ENCODE assay signal across 8 cellular contexts in genomic region chr15:55993804-55994539, GRCh38. TPM values are rescaled to one million over a fixed set of nuclear protein-coding genes. Genes with fewer than 3 reads are reported as not detected.
A peak's percentile ranks its signal among the peaks of the same experiment; 100 is the strongest.
DNase-seq lines count a peak whose midpoint lies in the region; ATAC-seq and TF ChIP-seq lines count a peak whose summit lies in the region.

No MANE protein-coding gene starts in this region.

- no peaks in the 10 kb centered on the region for H3K27me3 ChIP-seq in A673 (replicated peaks; ENCODE audit: insufficient read depth, low read depth, low read length, poor library complexity)
- no peaks in the 10 kb centered on the region for H3K27me3 ChIP-seq in prostate gland (replicated peaks; ENCODE audit: insufficient read depth)

- BruUV-seq in A673 (replicated peaks; lab: Mats Ljungman, UMichigan): no TSS peak

- CTCF ChIA-PET in A673 (lab: Charles Lee): no interaction called here

- H3K27ac ChIP-seq in A673 (ENCODE audit: low read depth, low read length, poor library complexity, severe bottlenecking) (peak overlapping the region; percentile 89), prostate gland (peak overlapping the region; percentile 89 to 93)

- no peak overlapping the region for H3K27ac Mint-ChIP-seq in activated naive CD8-positive, alpha-beta T cell treated with anti-CD3 and anti-CD28 coated beads, Interleukin-2, amount 10 ng/mL, durations not matched to agents 7 days and 5 days

- no peak for TF ChIP-seq POLR2A in prostate gland (IDR thresholded peaks at IDR 0.05)

- H3K9me3 ChIP-seq in A673 (ENCODE audit: low read depth, low read length, poor library complexity, severe bottlenecking) (no peaks in the 10 kb centered on the region), prostate gland (no peaks in the 10 kb centered on the region)

- no peak for ATAC-seq in activated naive CD8-positive, alpha-beta T cell treated with anti-CD3 and anti-CD28 coated beads, Interleukin-2, amount 10 ng/mL, durations not matched to agents 7 days and 5 days (ENCODE audit: low read depth)
- ATAC-seq in left ventricle myocardium superior: peak; percentile 5

- H3K4me1 Mint-ChIP-seq in activated naive CD8-positive, alpha-beta T cell treated with anti-CD3 and anti-CD28 coated beads, Interleukin-2, amount 10 ng/mL, durations not matched to agents 7 days and 5 days: peaks cover 16% of the 10 kb centered on the region

- DNase-seq in A673 (ENCODE audit: low spot score) (peak; percentile 64), GM12864 (ENCODE audit: low read depth) (no peak), NAMALWA (ENCODE audit: low spot score) (peak; percentile 8), left ventricle myocardium superior (no peak), prostate gland (ENCODE audit: low spot score) (no peak), NOMO-1 treated with DMSO at 0.1 percent for 48 hours (lab: John Stamatoyannopoulos, UW; ENCODE audit: unreplicated experiment) (no peak), GOT3 (lab: John Stamatoyannopoulos, UW) (no peak)
- no peak for DNase-seq in activated naive CD8-positive, alpha-beta T cell treated with anti-CD3 and anti-CD28 coated beads, Interleukin-2, amount 10 ng/mL, durations not matched to agents 7 days and 5 days

- WGBS in prostate gland: 3% methylated on average over 19 of the region's 41 CpGs

- peaks cover 42% of the 10 kb centered on the region for H3K27me3 Mint-ChIP-seq in activated naive CD8-positive, alpha-beta T cell treated with anti-CD3 and anti-CD28 coated beads, Interleukin-2, amount 10 ng/mL, durations not matched to agents 7 days and 5 days

- POLR2A ChIA-PET in A673 (lab: Charles Lee; ENCODE audit: low non-redundant PET): no interaction called here
- POLR2A ChIA-PET in activated naive CD8-positive, alpha-beta T cell treated with anti-CD3 and anti-CD28 coated beads, Interleukin-2, amount 10 ng/mL, durations not matched to agents 7 days and 5 days (lab: Charles Lee): interaction anchor here (1.2 kb wide), 1 partner anchor 251 kb away, joined by 3 read pairs; no protein-coding TSS in a partner anchor

- H3K36me3 ChIP-seq in A673 (ENCODE audit: insufficient read depth, low read length, poor library complexity, severe bottlenecking) (no peaks in the 10 kb centered on the region), prostate gland (no peaks in the 10 kb centered on the region)

- no peak for TF ChIP-seq CTCF in A673 (conservative IDR thresholded peaks at IDR 0.05; ENCODE audit: low read depth, low read length)
- TF ChIP-seq CTCF in GM12864 (IDR thresholded peaks at IDR 0.05; ENCODE audit: low read depth, low read length, missing control alignments): no peak
- no peak for TF ChIP-seq CTCF in prostate gland (IDR thresholded peaks at IDR 0.05)

- intact Hi-C loops in A673 (cut with micrococcal nuclease; ENCODE audit: unreplicated experiment) (loop anchor here (5.0 kb wide), 3 partner anchors 48 to 248 kb away; partner anchors contain the start of gene RFX7), left ventricle myocardium superior (cut with micrococcal nuclease) (no loop called here), prostate gland (cut with DNase I) (loop anchor here (5.0 to 10.0 kb wide), 3 partner anchors 58 to 253 kb away; no protein-coding TSS in a partner anchor)

- H3K4me3 ChIP-seq in A673 (ENCODE audit: low read depth, low read length, poor library complexity, severe bottlenecking): peak overlapping the region; percentile 92
- peak overlapping the region; percentile 75 for H3K4me3 ChIP-seq in GM12864 (ENCODE audit: low read depth, low read length)
- peak overlapping the region; percentile 75 to 93 for H3K4me3 ChIP-seq in prostate gland

- H3K36me3 Mint-ChIP-seq in activated naive CD8-positive, alpha-beta T cell treated with anti-CD3 and anti-CD28 coated beads, Interleukin-2, amount 10 ng/mL, durations not matched to agents 7 days and 5 days: peaks cover 2% of the 10 kb centered on the region

- H3K4me1 ChIP-seq in A673 (ENCODE audit: insufficient read depth, low read length, poor library complexity, severe bottlenecking): peaks cover 17% of the 10 kb centered on the region
- H3K4me1 ChIP-seq in prostate gland (replicated peaks): no peaks in the 10 kb centered on the region

- H3K4me3 Mint-ChIP-seq in activated naive CD8-positive, alpha-beta T cell treated with anti-CD3 and anti-CD28 coated beads, Interleukin-2, amount 10 ng/mL, durations not matched to agents 7 days and 5 days: peak overlapping the region; percentile 63

- no peaks in the 10 kb centered on the region for H3K9me3 Mint-ChIP-seq in activated naive CD8-positive, alpha-beta T cell treated with anti-CD3 and anti-CD28 coated beads, Interleukin-2, amount 10 ng/mL, durations not matched to agents 7 days and 5 days

RNA-seq across cellular contexts. Expression of gene NEDD4, which starts 0.6 kb away (rescaled TPM):
- total RNA-seq in A673 (2021) (23.1 and 23.6 TPM in 2 replicates), left ventricle myocardium superior (10.5 TPM), prostate gland (10 to 100 TPM in 1 of 2 donors, 1 to 10 TPM in 1; 9.5 to 14.8 TPM)
- 1 to 10 TPM; 5.1 to 6.6 TPM for total RNA-seq in activated naive CD8-positive, alpha-beta T cell treated with anti-CD3 and anti-CD28 coated beads, Interleukin-2, amount 10 ng/mL, durations not matched to agents 7 days and 5 days

Comparison
In these comparisons a context has a peak if more than half of its experiments do, and no peak if none do; other contexts are left out.
1. DNase-seq: peak in A673 (single experiment) and NAMALWA (single experiment); none in GM12864 (single experiment), activated naive CD8-positive, alpha-beta T cell treated with anti-CD3 and anti-CD28 coated beads, Interleukin-2, amount 10 ng/mL, durations not matched to agents 7 days and 5 days (single experiment), left ventricle myocardium superior (single experiment), prostate gland (single experiment), NOMO-1 treated with DMSO at 0.1 percent for 48 hours (single experiment) and GOT3 (single experiment).
2. Peak in every context shown above with its lines, with median percentiles within 50 percentile points of each other: H3K4me3 ChIP-seq.